Comparison of ENCODE assay signal across 26 cellular contexts in the genomic region with DNA sequence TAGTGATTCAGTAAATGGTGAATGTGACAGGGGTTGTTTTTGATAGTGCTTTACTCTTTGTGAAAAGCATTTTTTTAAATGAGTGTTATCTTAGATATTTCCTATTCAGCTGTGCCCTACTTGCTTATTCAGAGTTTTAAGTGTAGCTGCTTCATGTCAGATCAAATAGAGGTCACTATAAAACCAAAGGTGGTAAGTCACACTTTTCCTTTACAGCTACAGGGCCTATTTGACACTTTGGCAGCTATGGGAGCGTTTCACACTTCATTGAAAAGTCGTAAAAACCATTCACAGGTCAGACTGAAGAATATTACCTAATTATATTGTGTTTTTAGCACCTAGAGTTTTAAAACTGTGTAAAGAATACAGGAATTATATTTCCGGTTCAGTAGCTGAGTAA.
"Had no signal": no experiment of that assay in that cellular context is flagged by ENCODE, and none has a peak within 500 bp of the region (broad histone marks: within the 10 kb centered on the region; RNA-seq: fewer than 3 reads in every experiment).

No MANE protein-coding gene starts in this region.

- H3K4me3 Mint-ChIP-seq: activated B cell treated with CpG ODN at 0.5 μM for 24 hours; activated CD8-positive, alpha-beta memory T cell treated with anti-CD3 and anti-CD28 coated beads, Interleukin-2, amount 10 ng/mL, durations not matched to agents 7 days and 5 days; activated CD8-positive, alpha-beta T cell treated with anti-CD3 and anti-CD28 coated beads, Interleukin-2, amount 10 ng/mL, durations not matched to agents 7 days and 5 days; activated T-cell treated with anti-CD3 and anti-CD28 coated beads, Interleukin-2, amount 50 U/mL, for 72 hours; memory B cell; nephron progenitor cell; stimulated activated naive B cell treated with anti-CD40 and anti-IgM and Interleukin-4, amounts not matched to agents 10 μg/mL and 1 μg/mL and 100 μg/mL, for 72 hours had no signal

- H3K27me3 Mint-ChIP-seq: activated B cell treated with CpG ODN at 0.5 μM for 24 hours; activated CD8-positive, alpha-beta memory T cell treated with anti-CD3 and anti-CD28 coated beads, Interleukin-2, amount 10 ng/mL, durations not matched to agents 7 days and 5 days; memory B cell; stimulated activated naive B cell treated with anti-CD40 and anti-IgM and Interleukin-4, amounts not matched to agents 10 μg/mL and 1 μg/mL and 100 μg/mL, for 72 hours had no signal

- H3K27me3 ChIP-seq: dorsolateral prefrontal cortex, gastroesophageal sphincter, hepatocyte, ovary, right atrium auricular region, stomach, thyroid gland, upper lobe of left lung, vagina had no signal

- H3K4me1 Mint-ChIP-seq: activated B cell treated with CpG ODN at 0.5 μM for 24 hours; activated CD8-positive, alpha-beta memory T cell treated with anti-CD3 and anti-CD28 coated beads, Interleukin-2, amount 10 ng/mL, durations not matched to agents 7 days and 5 days; memory B cell; nephron progenitor cell; stimulated activated naive B cell treated with anti-CD40 and anti-IgM and Interleukin-4, amounts not matched to agents 10 μg/mL and 1 μg/mL and 100 μg/mL, for 72 hours had no signal

- DNase-seq: activated B cell treated with CpG ODN at 0.5 μM for 24 hours; activated CD8-positive, alpha-beta memory T cell treated with anti-CD3 and anti-CD28 coated beads, Interleukin-2, amount 10 ng/mL, durations not matched to agents 7 days and 5 days; activated CD8-positive, alpha-beta T cell treated with anti-CD3 and anti-CD28 coated beads, Interleukin-2, amount 10 ng/mL, durations not matched to agents 7 days and 5 days; activated naive CD4-positive, alpha-beta T cell; activated T-cell treated with anti-CD3 and anti-CD28 coated beads for 4 hours; activated T-cell treated with anti-CD3 and anti-CD28 coated beads, Interleukin-2, amount 50 U/mL, for 72 hours; dorsolateral prefrontal cortex; effector memory CD4-positive, alpha-beta T cell; left cardiac atrium; nephron progenitor cell; ovary; stimulated activated CD4-positive, alpha-beta T cell treated with anti-CD3 and anti-CD28 coated beads, Interleukin-1b, Interleukin-23, amount 100 ng/mL, for 48 hours; stimulated activated CD4-positive, alpha-beta T cell treated with anti-CD3 and anti-CD28 coated beads, Interleukin-4, amount 100 ng/mL, for 4 hours; stimulated activated CD8-positive, alpha-beta memory T cell treated with anti-CD3 and anti-CD28 coated beads, Interleukin-4, amount 100 ng/mL, for 48 hours; stimulated activated naive B cell treated with anti-CD40 and anti-IgM and Interleukin-4, amounts not matched to agents 10 μg/mL and 1 μg/mL and 100 μg/mL, for 72 hours; stomach; thyroid gland; upper lobe of left lung had no signal

- H3K4me3 ChIP-seq: dorsolateral prefrontal cortex, gastroesophageal sphincter, hepatocyte, ovary, prostate gland, right atrium auricular region, smooth muscle cell, stomach, thyroid gland, upper lobe of left lung, vagina had no signal

- H3K36me3 Mint-ChIP-seq: activated naive CD4-positive, alpha-beta T cell treated with anti-CD3 and anti-CD28 coated beads, Interleukin-2, amount 50 U/mL, for 72 hours had no signal

- H3K36me3 ChIP-seq: ovary, prostate gland, right atrium auricular region, thyroid gland, vagina had no signal

- ATAC-seq: activated CD8-positive, alpha-beta memory T cell treated with anti-CD3 and anti-CD28 coated beads, Interleukin-2, amount 10 ng/mL, durations not matched to agents 7 days and 5 days; activated CD8-positive, alpha-beta T cell treated with anti-CD3 and anti-CD28 coated beads, Interleukin-2, amount 10 ng/mL, durations not matched to agents 7 days and 5 days; activated naive CD4-positive, alpha-beta T cell treated with anti-CD3 and anti-CD28 coated beads, Interleukin-2, amount 50 U/mL, for 72 hours; activated T-cell treated with anti-CD3 and anti-CD28 coated beads, Interleukin-2, amount 50 U/mL, for 72 hours; gastroesophageal sphincter; left cardiac atrium; stimulated activated naive B cell treated with anti-CD40 and anti-IgM and Interleukin-4, amounts not matched to agents 10 μg/mL and 1 μg/mL and 100 μg/mL, for 72 hours had no signal

- H3K27ac ChIP-seq: gastroesophageal sphincter, hepatocyte, ovary, prostate gland, right atrium auricular region, stomach, thyroid gland, upper lobe of left lung, vagina had no signal

- H3K27ac Mint-ChIP-seq: activated B cell treated with CpG ODN at 0.5 μM for 24 hours; activated CD8-positive, alpha-beta memory T cell treated with anti-CD3 and anti-CD28 coated beads, Interleukin-2, amount 10 ng/mL, durations not matched to agents 7 days and 5 days; activated CD8-positive, alpha-beta T cell treated with anti-CD3 and anti-CD28 coated beads, Interleukin-2, amount 10 ng/mL, durations not matched to agents 7 days and 5 days; activated naive CD4-positive, alpha-beta T cell treated with anti-CD3 and anti-CD28 coated beads, Interleukin-2, amount 50 U/mL, for 72 hours; activated T-cell treated with anti-CD3 and anti-CD28 coated beads, Interleukin-2, amount 50 U/mL, for 72 hours; memory B cell; nephron progenitor cell; stimulated activated naive B cell treated with anti-CD40 and anti-IgM and Interleukin-4, amounts not matched to agents 10 μg/mL and 1 μg/mL and 100 μg/mL, for 72 hours had no signal

- H3K9me3 ChIP-seq: gastroesophageal sphincter, ovary, prostate gland, right atrium auricular region, stomach, thyroid gland, upper lobe of left lung, vagina had no signal

- H3K4me1 ChIP-seq: gastroesophageal sphincter, prostate gland, right atrium auricular region, stomach, thyroid gland, upper lobe of left lung, vagina had no signal

- H3K9me3 Mint-ChIP-seq: activated B cell treated with CpG ODN at 0.5 μM for 24 hours; activated naive CD4-positive, alpha-beta T cell treated with anti-CD3 and anti-CD28 coated beads, Interleukin-2, amount 50 U/mL, for 72 hours; activated T-cell treated with anti-CD3 and anti-CD28 coated beads, Interleukin-2, amount 50 U/mL, for 72 hours; memory B cell; nephron progenitor cell; stimulated activated naive B cell treated with anti-CD40 and anti-IgM and Interleukin-4, amounts not matched to agents 10 μg/mL and 1 μg/mL and 100 μg/mL, for 72 hours had no signal
